In genomic region chr6:31634969-31635575, GRCh38 we compare ENCODE assay signal across 2 cellular contexts.
TF ChIP-seq lines count a peak whose summit lies in the region.

No MANE protein-coding gene starts in this region.

TF ChIP-seq in WTC11, 78 proteins besides CTCF, POLR2A, EP300 and RAD21:
- no peak for TF ChIP-seq NFYB (CRISPR knock-in tag; conservative IDR thresholded peaks at IDR 0.05; ENCODE audit: low read depth)
- TF ChIP-seq JUN (CRISPR knock-in tag; IDR thresholded peaks at IDR 0.05), result 0 out of 2 replicates have a peak, but pooled peaks have one; percentile 28

TF ChIP-seq in HepG2, 621 proteins besides CTCF, POLR2A, EP300 and RAD21:
- peak; percentile 46; the same call in 1 of the 2 replicates for TF ChIP-seq RBFOX2 (IDR thresholded peaks at IDR 0.05; ENCODE audit: low read depth, low read length)
- no peak for TF ChIP-seq ZNF331 (CRISPR knock-in tag; IDR thresholded peaks at IDR 0.05)
- TF ChIP-seq HOMEZ (CRISPR knock-in tag; IDR thresholded peaks at IDR 0.05; ENCODE audit: low read depth), result no peak
- TF ChIP-seq AGO2 (optimal IDR thresholded peaks at IDR 0.05; ENCODE audit: low read depth, low read length), result peak; percentile 76
- peak; percentile 61 for TF ChIP-seq RBM22 (optimal IDR thresholded peaks at IDR 0.05; ENCODE audit: low read length)
